Comparison of ENCODE assay signal across 11 cellular contexts in the genomic region with DNA sequence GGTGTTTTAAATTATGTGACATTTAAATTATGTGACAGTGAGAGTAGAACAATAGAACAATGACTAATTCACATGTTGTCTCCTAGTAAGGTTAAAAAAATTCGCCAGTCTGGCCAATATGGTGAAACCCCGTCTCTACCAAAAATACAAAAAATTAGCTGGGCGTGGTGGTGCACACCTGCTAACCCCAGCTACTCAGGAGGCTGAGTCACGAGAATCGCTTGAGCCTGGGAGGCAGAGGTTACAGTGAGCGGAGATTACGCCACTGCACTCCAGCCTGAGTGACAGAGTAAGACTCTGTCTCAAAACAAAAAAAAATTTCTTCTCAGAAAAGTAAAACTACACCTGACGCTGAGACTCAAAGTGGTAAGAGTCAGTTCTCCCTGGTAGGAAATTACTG. TPM values are rescaled to one million over a fixed set of nuclear protein-coding genes. Genes with fewer than 3 reads are reported as not detected.
DNase-seq lines count a peak whose midpoint lies in the region; ATAC-seq and TF ChIP-seq lines count a peak whose summit lies in the region.
"Had no signal": no experiment of that assay in that cellular context is flagged by ENCODE, and none has a peak within 500 bp of the region (broad histone marks: within the 10 kb centered on the region; RNA-seq: fewer than 3 reads in every experiment).

No MANE protein-coding gene starts in this region.

- WGBS in gastroesophageal sphincter (ENCODE audit: low coverage in 1 of 2), 2 donors = 91 to 95% methylated on average over 3 to 8 of the region's 8 CpGs

- ATAC-seq in gastroesophageal sphincter = no peak

- H3K4me1 ChIP-seq in BLaER1 treated with 17β-estradiol and CSF1 and Interleukin-3, amounts not matched to agents 10 nM and 100 nM = peaks cover 48 to 57% (median 53%) of the 10 kb centered on the region in 10 experiments
- H3K4me1 ChIP-seq in CD8-positive, alpha-beta memory T cell (ENCODE audit: insufficient read depth, low read length) = peaks cover 40% of the 10 kb centered on the region
- peaks cover 6 to 85% (median 21%) of the 10 kb centered on the region in 3 donors for H3K4me1 ChIP-seq in gastroesophageal sphincter

- no peaks in the 10 kb centered on the region for H3K27me3 ChIP-seq in BLaER1 treated with 17β-estradiol and CSF1 and Interleukin-3, amounts not matched to agents 10 nM and 100 nM
- H3K27me3 ChIP-seq in CD8-positive, alpha-beta memory T cell (ENCODE audit: insufficient read depth, low read length, poor library complexity, severe bottlenecking) = no peaks in the 10 kb centered on the region
- no peaks in the 10 kb centered on the region for H3K27me3 ChIP-seq in gastroesophageal sphincter

- DNase-seq in CD8-positive, alpha-beta memory T cell = no peak
- peak; percentile 16 for DNase-seq in activated CD4-positive, alpha-beta memory T cell treated with anti-CD3 and anti-CD28 coated beads for 36 hours
- no peak for DNase-seq in mesothelial cell of epicardium (ENCODE audit: low spot score in 2 of 2, unreplicated experiment in 2 of 2)
- no peak for DNase-seq in stimulated activated naive CD4-positive, alpha-beta T cell (lab: John Stamatoyannopoulos, UW)
- DNase-seq in SW480 (ENCODE audit: low spot score) = no peak
- no peak for DNase-seq in activated CD4-positive, CD25-positive, alpha-beta regulatory T cell (lab: John Stamatoyannopoulos, UW)
- DNase-seq: aorta, foreskin melanocyte, HCEC 1CT had no signal

- H3K27ac ChIP-seq in BLaER1 treated with 17β-estradiol and CSF1 and Interleukin-3, amounts not matched to agents 10 nM and 100 nM = peak overlapping the region in 8 of 11 experiments; percentile 14 to 94 (median 88); a peak in 11 of 22 replicates
- no peak overlapping the region for H3K27ac ChIP-seq in CD8-positive, alpha-beta memory T cell (ENCODE audit: low read depth, low read length)
- H3K27ac ChIP-seq in gastroesophageal sphincter = peak overlapping the region in 2 of 4 donors; percentile 2 to 8

- no peak for TF ChIP-seq EP300 in gastroesophageal sphincter (IDR thresholded peaks at IDR 0.05)

- H3K9me3 Mint-ChIP-seq in CD8-positive, alpha-beta memory T cell = no peaks in the 10 kb centered on the region
- no peaks in the 10 kb centered on the region for H3K9me3 Mint-ChIP-seq in activated CD4-positive, alpha-beta memory T cell treated with anti-CD3 and anti-CD28 coated beads for 36 hours
- H3K9me3 Mint-ChIP-seq in mesothelial cell of epicardium = no peaks in the 10 kb centered on the region

- H3K27ac Mint-ChIP-seq in CD8-positive, alpha-beta memory T cell = peak overlapping the region; percentile 17 to 93 (median 64)
- H3K27ac Mint-ChIP-seq in activated CD4-positive, alpha-beta memory T cell treated with anti-CD3 and anti-CD28 coated beads for 36 hours = peak overlapping the region; percentile 42
- H3K27ac Mint-ChIP-seq in mesothelial cell of epicardium = peak overlapping the region; percentile 34

- H3K27me3 Mint-ChIP-seq in CD8-positive, alpha-beta memory T cell = no peaks in the 10 kb centered on the region
- no peaks in the 10 kb centered on the region for H3K27me3 Mint-ChIP-seq in activated CD4-positive, alpha-beta memory T cell treated with anti-CD3 and anti-CD28 coated beads for 36 hours
- no peaks in the 10 kb centered on the region for H3K27me3 Mint-ChIP-seq in mesothelial cell of epicardium (ENCODE audit: low read depth)

- H4K20me1 ChIP-seq in BLaER1 treated with 17β-estradiol and CSF1 and Interleukin-3, amounts not matched to agents 10 nM and 100 nM = peaks cover 40 to 77% (median 68%) of the 10 kb centered on the region in 11 experiments; a peak in 21 of 22 replicates

- peak overlapping the region in 3 of 7 donors; percentile 35 to 77 (median 51) for H3K4me3 Mint-ChIP-seq in CD8-positive, alpha-beta memory T cell
- no peak overlapping the region for H3K4me3 Mint-ChIP-seq in activated CD4-positive, alpha-beta memory T cell treated with anti-CD3 and anti-CD28 coated beads for 36 hours
- no peak overlapping the region for H3K4me3 Mint-ChIP-seq in mesothelial cell of epicardium

- peaks cover 27 to 76% (median 60%) of the 10 kb centered on the region in 11 experiments for H3K36me3 ChIP-seq in BLaER1 treated with 17β-estradiol and CSF1 and Interleukin-3, amounts not matched to agents 10 nM and 100 nM
- H3K36me3 ChIP-seq in CD8-positive, alpha-beta memory T cell (ENCODE audit: insufficient read depth, low read length) = peaks cover 7% of the 10 kb centered on the region
- peaks cover 0 to 16% of the 10 kb centered on the region in 2 donors for H3K36me3 ChIP-seq in gastroesophageal sphincter

- H3K4me2 ChIP-seq in BLaER1 treated with 17β-estradiol and CSF1 and Interleukin-3, amounts not matched to agents 10 nM and 100 nM = peak overlapping the region; percentile 87 to 98 (median 94)

- CTCF ChIA-PET in CD8-positive, alpha-beta memory T cell (lab: Charles Lee) = interaction anchor here (0.6 to 2.1 kb wide), 5 partner anchors 12 to 167 kb away, joined by 3 to 6 read pairs (median 3); a partner anchor contains a TSS
- CTCF ChIA-PET in activated CD4-positive, alpha-beta memory T cell treated with anti-CD3 and anti-CD28 coated beads for 36 hours (lab: Charles Lee) = interaction anchor here (1.9 kb wide), 1 partner anchor 167 kb away, joined by 6 read pairs; no protein-coding TSS in a partner anchor

- POLR2A ChIA-PET in CD8-positive, alpha-beta memory T cell (lab: Charles Lee) = interaction anchor here (0.6 to 1.1 kb wide), 2 partner anchors 11 to 52 kb away, joined by 3 to 6 read pairs; no protein-coding TSS in a partner anchor
- POLR2A ChIA-PET in activated CD4-positive, alpha-beta memory T cell treated with anti-CD3 and anti-CD28 coated beads for 36 hours (lab: Charles Lee) = interaction anchor here (1.3 kb wide), 1 partner anchor 36 kb away, joined by 3 read pairs; a partner anchor contains a TSS

- TF ChIP-seq CTCF in mesothelial cell of epicardium (IDR thresholded peaks at IDR 0.05; ENCODE audit: unreplicated experiment) (no peak), gastroesophageal sphincter (IDR thresholded peaks at IDR 0.05) (no peak)

- H3K9ac ChIP-seq in BLaER1 treated with 17β-estradiol and CSF1 and Interleukin-3, amounts not matched to agents 10 nM and 100 nM = peak overlapping the region in 5 of 11 experiments; percentile 4 to 91 (median 36); a peak in 7 of 22 replicates

- intact Hi-C loops in activated CD4-positive, alpha-beta memory T cell treated with anti-CD3 and anti-CD28 coated beads for 36 hours (cut with micrococcal nuclease) = no loop called here

- no peaks in the 10 kb centered on the region for H3K9me3 ChIP-seq in BLaER1 treated with 17β-estradiol and CSF1 and Interleukin-3, amounts not matched to agents 10 nM and 100 nM (replicated peaks in 1 of 11)
- no peaks in the 10 kb centered on the region for H3K9me3 ChIP-seq in CD8-positive, alpha-beta memory T cell (ENCODE audit: low read length)
- no peaks in the 10 kb centered on the region for H3K9me3 ChIP-seq in gastroesophageal sphincter

- TF ChIP-seq POLR2A in gastroesophageal sphincter (IDR thresholded peaks at IDR 0.05) = no peak

- H3K4me3 ChIP-seq in BLaER1 treated with 17β-estradiol and CSF1 and Interleukin-3, amounts not matched to agents 10 nM and 100 nM = peak overlapping the region in 9 of 10 experiments; percentile 15 to 96 (median 85); a peak in 10 of 20 replicates
- no peak overlapping the region for H3K4me3 ChIP-seq in CD8-positive, alpha-beta memory T cell (ENCODE audit: low read length)
- H3K4me3 ChIP-seq in gastroesophageal sphincter = no peak overlapping the region

- peaks cover 0 to 34% (median 4%) of the 10 kb centered on the region in 3 donors for H3K36me3 Mint-ChIP-seq in CD8-positive, alpha-beta memory T cell
- H3K36me3 Mint-ChIP-seq in activated CD4-positive, alpha-beta memory T cell treated with anti-CD3 and anti-CD28 coated beads for 36 hours = peaks cover 21% of the 10 kb centered on the region
- peaks cover 4% of the 10 kb centered on the region for H3K36me3 Mint-ChIP-seq in mesothelial cell of epicardium

- H3K4me1 Mint-ChIP-seq in CD8-positive, alpha-beta memory T cell = peaks cover 53 to 77% (median 71%) of the 10 kb centered on the region in 3 donors
- H3K4me1 Mint-ChIP-seq in activated CD4-positive, alpha-beta memory T cell treated with anti-CD3 and anti-CD28 coated beads for 36 hours (ENCODE audit: low read depth) = peaks cover 58% of the 10 kb centered on the region
- peaks cover 27% of the 10 kb centered on the region for H3K4me1 Mint-ChIP-seq in mesothelial cell of epicardium

RNA-seq across cellular contexts. Expression of a gene that starts 2.7 kb away (rescaled TPM):
- total RNA-seq in CD8-positive, alpha-beta memory T cell = 100 to 1,000 TPM; 279 to 286 TPM
- polyA plus RNA-seq in CD8-positive, alpha-beta memory T cell = 78.8 TPM
- total RNA-seq in activated CD4-positive, alpha-beta memory T cell treated with anti-CD3 and anti-CD28 coated beads for 36 hours = 100 to 1,000 TPM; 304 to 309 TPM
- 167 to 195 TPM (median 194 TPM) in 3 replicates for total RNA-seq in mesothelial cell of epicardium
- total RNA-seq in gastroesophageal sphincter = 100 to 1,000 TPM; 102 to 174 (median 103) TPM

RNA-seq across cellular contexts. Expression of a gene that starts 18.4 kb away (rescaled TPM):
- 100 to 1,000 TPM; 165 to 167 TPM for total RNA-seq in CD8-positive, alpha-beta memory T cell
- polyA plus RNA-seq in CD8-positive, alpha-beta memory T cell = 188 TPM
- total RNA-seq in activated CD4-positive, alpha-beta memory T cell treated with anti-CD3 and anti-CD28 coated beads for 36 hours = 10 to 100 TPM; 74.7 to 91.6 TPM
- total RNA-seq in mesothelial cell of epicardium (164 to 174 TPM (median 171 TPM) in 3 replicates), gastroesophageal sphincter (10 to 100 TPM; 55.7 to 82.0 (median 65.2) TPM)

RNA-seq across cellular contexts. Expression of a gene that starts 30.7 kb away (rescaled TPM):
- 10 to 100 TPM; 14.3 to 14.4 TPM for total RNA-seq in CD8-positive, alpha-beta memory T cell
- polyA plus RNA-seq in CD8-positive, alpha-beta memory T cell = 14.2 TPM
- 1 to 10 TPM; 6.3 to 7.0 TPM for total RNA-seq in activated CD4-positive, alpha-beta memory T cell treated with anti-CD3 and anti-CD28 coated beads for 36 hours
- total RNA-seq in mesothelial cell of epicardium = 11.0 to 15.3 TPM (median 12.5 TPM) in 3 replicates
- total RNA-seq in gastroesophageal sphincter = 10 to 100 TPM in 3 of 4 donors, 1 to 10 TPM in 1; 9.3 to 18.4 (median 12.5) TPM

RNA-seq across cellular contexts. Expression of a gene that starts 36.4 kb away (rescaled TPM):
- total RNA-seq in CD8-positive, alpha-beta memory T cell = 10 to 100 TPM; 36.6 to 40.4 TPM
- polyA plus RNA-seq in CD8-positive, alpha-beta memory T cell = 5.4 TPM
- total RNA-seq in activated CD4-positive, alpha-beta memory T cell treated with anti-CD3 and anti-CD28 coated beads for 36 hours = 10 to 100 TPM; 49.0 to 51.2 TPM
- total RNA-seq in mesothelial cell of epicardium (60.9 to 76.8 TPM (median 66.4 TPM) in 3 replicates), gastroesophageal sphincter (10 to 100 TPM; 12.6 to 73.6 (median 30.3) TPM)

RNA-seq across cellular contexts. Expression of a gene that starts 39.2 kb away (rescaled TPM):
- 10 to 100 TPM; 67.0 to 69.9 TPM for total RNA-seq in CD8-positive, alpha-beta memory T cell
- 16.1 TPM for polyA plus RNA-seq in CD8-positive, alpha-beta memory T cell
- total RNA-seq in activated CD4-positive, alpha-beta memory T cell treated with anti-CD3 and anti-CD28 coated beads for 36 hours = 10 to 100 TPM; 34.1 to 37.0 TPM
- total RNA-seq in mesothelial cell of epicardium (60.7 to 63.2 TPM (median 63.1 TPM) in 3 replicates), gastroesophageal sphincter (10 to 100 TPM; 12.9 to 37.8 (median 15.6) TPM)

Comparison
In these comparisons a context has a peak if more than half of its experiments do, and no peak if none do; other contexts are left out.
1. H3K4me3 ChIP-seq: peak in BLaER1 treated with 17β-estradiol and CSF1 and Interleukin-3, amounts not matched to agents 10 nM and 100 nM (9 of 10); none in CD8-positive, alpha-beta memory T cell (single experiment) and gastroesophageal sphincter (0 of 2).
2. Peak in every context shown above with its lines, with median percentiles within 50 percentile points of each other: H3K27ac Mint-ChIP-seq.